1 cellular context compared by ENCODE assay signal in the genomic region with DNA sequence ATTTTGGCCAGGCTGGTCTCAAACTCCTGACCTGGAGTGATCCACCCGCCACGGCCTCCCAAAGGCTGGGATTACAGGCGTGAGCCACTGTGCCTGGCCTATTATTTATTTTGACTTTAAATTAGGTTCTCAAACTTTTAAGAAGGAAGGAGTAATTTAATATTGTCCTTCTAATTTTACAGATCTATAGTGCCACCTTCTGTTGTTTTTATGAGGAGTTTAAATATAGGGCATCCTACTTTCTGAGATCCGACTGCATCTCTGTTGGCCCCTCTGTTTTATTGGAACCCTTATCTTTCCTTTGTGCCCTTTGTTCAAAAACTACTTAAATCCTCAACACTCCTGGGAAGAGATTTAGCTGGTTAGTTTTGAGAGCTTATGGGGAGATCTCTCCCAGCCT.
TF ChIP-seq lines count a peak whose summit lies in the region.

No MANE protein-coding gene starts in this region.

TF ChIP-seq in liver, 16 proteins besides CTCF, POLR2A, EP300 and RAD21 (continued from another document):
- TF ChIP-seq, protein P1, sequence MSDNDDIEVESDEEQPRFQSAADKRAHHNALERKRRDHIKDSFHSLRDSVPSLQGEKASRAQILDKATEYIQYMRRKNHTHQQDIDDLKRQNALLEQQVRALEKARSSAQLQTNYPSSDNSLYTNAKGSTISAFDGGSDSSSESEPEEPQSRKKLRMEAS (IDR thresholded peaks at IDR 0.05): no peak
- TF ChIP-seq SP1 (IDR thresholded peaks at IDR 0.05) (no peak), HNF4G (IDR thresholded peaks at IDR 0.05) (no peak), TAF1 (conservative IDR thresholded peaks at IDR 0.05) (no peak), YY1 (IDR thresholded peaks at IDR 0.05) (no peak), FOXA2 (IDR thresholded peaks at IDR 0.05) (no peak), EGR1 (IDR thresholded peaks at IDR 0.05; ENCODE audit: low read depth in 2 of 2) (no peak)
